Comparison of ENCODE assay signal across 1 cellular context in the genomic region with DNA sequence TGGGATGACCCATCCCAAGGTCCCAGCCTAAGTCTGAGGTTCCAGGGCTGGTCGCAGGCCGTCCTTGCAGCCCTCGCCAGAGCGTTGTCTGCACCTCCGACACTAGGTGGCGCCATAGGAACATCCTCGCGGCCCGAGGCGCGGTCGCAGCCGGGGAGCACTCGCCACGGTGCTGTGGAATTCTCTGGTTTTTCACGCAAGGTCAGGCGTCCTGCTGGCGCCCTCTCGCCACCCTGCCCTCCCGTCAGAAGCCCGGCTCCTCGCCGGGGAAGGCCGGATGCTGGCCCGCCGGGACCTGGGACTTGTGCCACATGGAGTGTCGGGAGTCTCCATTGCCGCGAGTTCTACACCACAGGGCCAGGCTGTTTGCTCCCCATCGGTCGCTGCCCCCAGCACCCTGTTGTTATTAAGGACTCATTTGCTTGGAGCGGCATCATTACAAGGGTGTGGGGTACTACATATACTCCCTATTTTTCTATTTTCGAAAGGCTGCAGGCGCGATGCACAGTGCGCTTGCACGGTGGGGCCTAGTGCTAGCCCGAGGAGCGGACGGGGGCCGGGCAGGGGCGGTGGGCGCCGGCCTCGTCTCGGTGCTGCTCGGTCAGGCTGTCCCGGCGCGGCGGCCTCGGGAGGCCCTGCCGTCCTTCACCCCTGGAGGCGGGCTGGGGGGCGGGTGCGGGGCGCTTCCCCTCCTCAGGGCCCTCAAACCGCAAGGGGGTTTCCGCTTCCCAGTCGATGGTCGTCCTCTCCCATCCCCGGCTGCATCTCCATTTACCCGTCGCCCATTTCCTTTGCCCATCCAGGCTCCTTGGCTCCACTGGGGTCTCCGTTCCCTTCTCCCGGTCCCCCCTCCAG.
TF ChIP-seq lines count a peak whose summit lies in the region.

No MANE protein-coding gene starts in this region.

TF ChIP-seq in HEK293, 187 proteins besides CTCF, POLR2A, EP300 and RAD21 (continued from another document):
- TF ChIP-seq, protein P1, sequence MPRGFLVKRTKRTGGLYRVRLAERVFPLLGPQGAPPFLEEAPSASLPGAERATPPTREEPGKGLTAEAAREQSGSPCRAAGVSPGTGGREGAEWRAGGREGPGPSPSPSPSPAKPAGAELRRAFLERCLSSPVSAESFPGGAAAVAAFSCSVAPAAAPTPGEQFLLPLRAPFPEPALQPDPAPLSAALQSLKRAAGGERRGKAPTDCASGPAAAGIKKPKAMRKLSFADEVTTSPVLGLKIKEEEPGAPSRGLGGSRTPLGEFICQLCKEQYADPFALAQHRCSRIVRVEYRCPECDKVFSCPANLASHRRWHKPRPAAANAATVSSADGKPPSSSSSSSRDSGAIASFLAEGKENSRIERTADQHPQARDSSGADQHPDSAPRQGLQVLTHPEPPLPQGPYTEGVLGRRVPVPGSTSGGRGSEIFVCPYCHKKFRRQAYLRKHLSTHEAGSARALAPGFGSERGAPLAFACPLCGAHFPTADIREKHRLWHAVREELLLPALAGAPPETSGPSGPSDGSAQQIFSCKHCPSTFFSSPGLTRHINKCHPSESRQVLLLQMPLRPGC (tag by site-specific recombination; IDR thresholded peaks at IDR 0.05) = 0 out of 2 replicates have a peak, but pooled peaks have one; percentile 25
- TF ChIP-seq SP7 (tag by site-specific recombination; IDR thresholded peaks at IDR 0.05) (0 out of 2 replicates have a peak, but pooled peaks have one; percentile 12), ZSCAN30 (tag by site-specific recombination; IDR thresholded peaks at IDR 0.05) (peak; percentile 85; the same call in 1 of the 2 replicates), ZNF561 (tag by site-specific recombination; IDR thresholded peaks at IDR 0.05; ENCODE audit: borderline replicate concordance) (0 out of 2 replicates have a peak, but pooled peaks have one; percentile 32)
